11 cellular contexts compared by ENCODE assay signal in genomic region chr3:121747976-121748375, GRCh38. TPM values are rescaled to one million over a fixed set of nuclear protein-coding genes. Genes with fewer than 3 reads are reported as not detected.
DNase-seq lines count a peak whose midpoint lies in the region; ATAC-seq and TF ChIP-seq lines count a peak whose summit lies in the region.
"Had no signal": no experiment of that assay in that cellular context is flagged by ENCODE, and none has a peak within 500 bp of the region (broad histone marks: within the 10 kb centered on the region; RNA-seq: fewer than 3 reads in every experiment).

No MANE protein-coding gene starts in this region.

- H3K27me3 ChIP-seq in GM23248 (replicated peaks; ENCODE audit: insufficient read depth) (no peaks in the 10 kb centered on the region), SU-DHL-6 (ENCODE audit: low read length) (no peaks in the 10 kb centered on the region), iPS-18a (ENCODE audit: control insufficient read depth, insufficient read depth, low read length) (no peaks in the 10 kb centered on the region), stomach smooth muscle (ENCODE audit: control insufficient read depth in 1 of 2, insufficient read depth in 2 of 2, low read length in 2 of 2) (no peaks in the 10 kb centered on the region)

- H3K9me3 ChIP-seq in GM23248 (ENCODE audit: low read depth) (no peaks in the 10 kb centered on the region), SU-DHL-6 (ENCODE audit: insufficient read depth, low read length) (no peaks in the 10 kb centered on the region), iPS-18a (ENCODE audit: control insufficient read depth, low read depth, low read length) (no peaks in the 10 kb centered on the region), stomach smooth muscle (ENCODE audit: control insufficient read depth in 2 of 2, low read length in 2 of 2) (no peaks in the 10 kb centered on the region)

- no peak for TF ChIP-seq CTCF in SU-DHL-6 (IDR thresholded peaks at IDR 0.05; ENCODE audit: insufficient read depth, low read length, poor library complexity, severe bottlenecking)

- H3K4me1 Mint-ChIP-seq in activated CD8-positive, alpha-beta memory T cell treated with anti-CD3 and anti-CD28 coated beads, Interleukin-2, amount 10 ng/mL, durations not matched to agents 7 days and 5 days, result peaks cover 8% of the 10 kb centered on the region

- H3K36me3 ChIP-seq in GM23248 (ENCODE audit: low read depth) (no peaks in the 10 kb centered on the region), SU-DHL-6 (ENCODE audit: low read length) (no peaks in the 10 kb centered on the region), iPS-18a (ENCODE audit: control insufficient read depth, low read depth, low read length) (no peaks in the 10 kb centered on the region), stomach smooth muscle (ENCODE audit: control insufficient read depth in 2 of 2, insufficient read depth in 2 of 2, low read length in 2 of 2) (no peaks in the 10 kb centered on the region)

- ATAC-seq in HG03175 (IDR thresholded peaks at IDR 0.05; ENCODE audit: unreplicated experiment), result no peak
- ATAC-seq in activated CD8-positive, alpha-beta memory T cell treated with anti-CD3 and anti-CD28 coated beads, Interleukin-2, amount 10 ng/mL, durations not matched to agents 7 days and 5 days, result no peak

- H3K4me1 ChIP-seq in GM23248 (ENCODE audit: insufficient read depth) (peaks cover 19% of the 10 kb centered on the region), iPS-18a (ENCODE audit: control insufficient read depth, low read depth, low read length) (peaks cover 3% of the 10 kb centered on the region), stomach smooth muscle (ENCODE audit: control insufficient read depth, insufficient read depth, low read length) (peaks cover 17% of the 10 kb centered on the region)

- H3K9ac ChIP-seq in GM23248 (peak overlapping the region; percentile 97), SU-DHL-6 (ENCODE audit: low read length) (0 out of 2 replicates have a peak overlapping the region, but pooled peaks have one; percentile 65), iPS-18a (ENCODE audit: low read length) (no peak overlapping the region), stomach smooth muscle (ENCODE audit: low read length in 2 of 2) (no peak overlapping the region)

- peak overlapping the region; percentile 95 for H3K27ac ChIP-seq in GM23248
- H3K27ac ChIP-seq in SU-DHL-6 (ENCODE audit: low read depth, low read length), result no peak overlapping the region
- H3K27ac ChIP-seq in iPS-18a (ENCODE audit: low read length), result no peak overlapping the region
- no peak overlapping the region for H3K27ac ChIP-seq in stomach smooth muscle (ENCODE audit: low read length)

- H3K27ac Mint-ChIP-seq in activated CD8-positive, alpha-beta memory T cell treated with anti-CD3 and anti-CD28 coated beads, Interleukin-2, amount 10 ng/mL, durations not matched to agents 7 days and 5 days, result no peak overlapping the region
- H3K27ac Mint-ChIP-seq: activated naive CD4-positive, alpha-beta T cell treated with anti-CD3 and anti-CD28 coated beads, Interleukin-2, amount 10 ng/mL, durations not matched to agents 7 days and 5 days had no signal

- H3K79me2 ChIP-seq in GM23248 (ENCODE audit: insufficient read depth) (peaks cover 75% of the 10 kb centered on the region), SU-DHL-6 (ENCODE audit: insufficient read depth, low read length) (peaks cover 9% of the 10 kb centered on the region; the same call in 1 of the 2 replicates)

- peak overlapping the region; percentile 93 for H3K4me3 ChIP-seq in GM23248
- H3K4me3 ChIP-seq in SU-DHL-6 (ENCODE audit: insufficient read depth, low read length, poor library complexity, severe bottlenecking), result peak overlapping the region; percentile 72
- peak overlapping the region; percentile 84 for H3K4me3 ChIP-seq in iPS-18a (ENCODE audit: low read length)
- peak overlapping the region; percentile 69 to 90 for H3K4me3 ChIP-seq in stomach smooth muscle (ENCODE audit: low read length in 2 of 2)

- H2AFZ ChIP-seq in GM23248 (no peak overlapping the region), SU-DHL-6 (ENCODE audit: low read depth, low read length, severe bottlenecking) (no peak overlapping the region)

- H3K9me2 ChIP-seq in GM23248 (ENCODE audit: insufficient read depth) (no peaks in the 10 kb centered on the region), SU-DHL-6 (replicated peaks; ENCODE audit: insufficient read depth, low read length) (no peaks in the 10 kb centered on the region)

- no peaks in the 10 kb centered on the region for H4K20me1 ChIP-seq in GM23248 (ENCODE audit: insufficient read depth)
- H4K20me1 ChIP-seq in SU-DHL-6 (ENCODE audit: low read depth, low read length), result no peaks in the 10 kb centered on the region

- CTCF ChIA-PET in activated CD8-positive, alpha-beta memory T cell treated with anti-CD3 and anti-CD28 coated beads, Interleukin-2, amount 10 ng/mL, durations not matched to agents 7 days and 5 days (lab: Charles Lee), result interaction anchor here (0.9 to 1.0 kb wide), 2 partner anchors 99 to 345 kb away, joined by 3 to 4 read pairs; no protein-coding TSS in a partner anchor

- H3K4me2 ChIP-seq in GM23248 (ENCODE audit: unreplicated experiment), result peak overlapping the region; percentile 93
- H3K4me2 ChIP-seq in SU-DHL-6 (ENCODE audit: low read depth, low read length, poor library complexity, severe bottlenecking), result peak overlapping the region; percentile 79

- no peaks in the 10 kb centered on the region for H3K9me3 Mint-ChIP-seq in activated CD8-positive, alpha-beta memory T cell treated with anti-CD3 and anti-CD28 coated beads, Interleukin-2, amount 10 ng/mL, durations not matched to agents 7 days and 5 days (ENCODE audit: low read depth)
- H3K9me3 Mint-ChIP-seq: activated naive CD4-positive, alpha-beta T cell treated with anti-CD3 and anti-CD28 coated beads, Interleukin-2, amount 10 ng/mL, durations not matched to agents 7 days and 5 days had no signal

- H3F3A ChIP-seq in GM23248 (ENCODE audit: insufficient read depth), result peaks cover 8% of the 10 kb centered on the region
- H3F3A ChIP-seq in SU-DHL-6 (ENCODE audit: insufficient read depth), result no peaks in the 10 kb centered on the region

- in situ Hi-C loops in GM23248 (cut with MboI), result no loop called here

- H3K4me3 Mint-ChIP-seq in activated CD8-positive, alpha-beta memory T cell treated with anti-CD3 and anti-CD28 coated beads, Interleukin-2, amount 10 ng/mL, durations not matched to agents 7 days and 5 days, result no peak overlapping the region
- H3K4me3 Mint-ChIP-seq: activated naive CD4-positive, alpha-beta T cell treated with anti-CD3 and anti-CD28 coated beads, Interleukin-2, amount 10 ng/mL, durations not matched to agents 7 days and 5 days had no signal

- WGBS in GM23248 (ENCODE audit: low coverage in 1 of 2, low lambda C conversion rate in 2 of 2, missing lambda C conversion rate in 2 of 2), 2 experiments, result 41 to 50% methylated on average over 3 of the region's 3 CpGs

- peaks cover 10% of the 10 kb centered on the region for H3K27me3 Mint-ChIP-seq in activated CD8-positive, alpha-beta memory T cell treated with anti-CD3 and anti-CD28 coated beads, Interleukin-2, amount 10 ng/mL, durations not matched to agents 7 days and 5 days

- DNase-seq in GM23248 (peak; percentile 28), NCI-H2029 (lab: John Stamatoyannopoulos, UW) (no peak), COLO668 (lab: John Stamatoyannopoulos, UW; ENCODE audit: unreplicated experiment) (no peak)
- DNase-seq in activated CD8-positive, alpha-beta memory T cell treated with anti-CD3 and anti-CD28 coated beads, Interleukin-2, amount 10 ng/mL, durations not matched to agents 7 days and 5 days, result no peak
- DNase-seq: activated naive CD4-positive, alpha-beta T cell treated with anti-CD3 and anti-CD28 coated beads, Interleukin-2, amount 10 ng/mL, durations not matched to agents 7 days and 5 days; stimulated activated CD8-positive, alpha-beta memory T cell treated with anti-CD3 and anti-CD28 coated beads, Interleukin-4, amount 100 ng/mL, for 48 hours; T-helper 9 cell had no signal

- H3K36me3 Mint-ChIP-seq in activated CD8-positive, alpha-beta memory T cell treated with anti-CD3 and anti-CD28 coated beads, Interleukin-2, amount 10 ng/mL, durations not matched to agents 7 days and 5 days, result peaks cover 4% of the 10 kb centered on the region

RNA-seq across cellular contexts. Expression of gene GOLGB1, which starts 1.6 kb away (rescaled TPM):
- total RNA-seq in GM23248 (2014; rRNA removed; shearing (Covaris generic)), result 31.9 and 32.6 TPM in 2 replicates
- polyA plus RNA-seq in GM23248 (2016; fragmentation: Nextera tagmentation; extraction: Ambion mirVana), result 48.3 and 54.3 TPM in 2 replicates
- 10 to 100 TPM; 30.6 to 31.2 TPM for total RNA-seq in activated CD8-positive, alpha-beta memory T cell treated with anti-CD3 and anti-CD28 coated beads, Interleukin-2, amount 10 ng/mL, durations not matched to agents 7 days and 5 days

Comparison
In these comparisons a context has a peak if more than half of its experiments do, and no peak if none do; other contexts are left out.
1. H3K9ac ChIP-seq: peak in GM23248 (single experiment) and SU-DHL-6 (single experiment); none in iPS-18a (single experiment) and stomach smooth muscle (0 of 2).
2. Peak in every context shown above with its lines, with median percentiles within 50 percentile points of each other: H3K4me3 ChIP-seq.